Comparison of ENCODE assay signal across 1 cellular context in genomic region chr12:31585895-31586294, GRCh38.
TF ChIP-seq lines count a peak whose summit lies in the region.

No MANE protein-coding gene starts in this region.

TF ChIP-seq in HCT116, 20 proteins besides CTCF, POLR2A, EP300 and RAD21 (continued from another document):
- TF ChIP-seq, protein P1, sequence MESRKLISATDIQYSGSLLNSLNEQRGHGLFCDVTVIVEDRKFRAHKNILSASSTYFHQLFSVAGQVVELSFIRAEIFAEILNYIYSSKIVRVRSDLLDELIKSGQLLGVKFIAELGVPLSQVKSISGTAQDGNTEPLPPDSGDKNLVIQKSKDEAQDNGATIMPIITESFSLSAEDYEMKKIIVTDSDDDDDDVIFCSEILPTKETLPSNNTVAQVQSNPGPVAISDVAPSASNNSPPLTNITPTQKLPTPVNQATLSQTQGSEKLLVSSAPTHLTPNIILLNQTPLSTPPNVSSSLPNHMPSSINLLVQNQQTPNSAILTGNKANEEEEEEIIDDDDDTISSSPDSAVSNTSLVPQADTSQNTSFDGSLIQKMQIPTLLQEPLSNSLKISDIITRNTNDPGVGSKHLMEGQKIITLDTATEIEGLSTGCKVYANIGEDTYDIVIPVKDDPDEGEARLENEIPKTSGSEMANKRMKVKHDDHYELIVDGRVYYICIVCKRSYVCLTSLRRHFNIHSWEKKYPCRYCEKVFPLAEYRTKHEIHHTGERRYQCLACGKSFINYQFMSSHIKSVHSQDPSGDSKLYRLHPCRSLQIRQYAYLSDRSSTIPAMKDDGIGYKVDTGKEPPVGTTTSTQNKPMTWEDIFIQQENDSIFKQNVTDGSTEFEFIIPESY (IDR thresholded peaks at IDR 0.05; ENCODE audit: extremely low read depth, insufficient replicate concordance, low read length) = no peak
- no peak for TF ChIP-seq ATF3 (IDR thresholded peaks at IDR 0.05)
- TF ChIP-seq TCF7L2 (IDR thresholded peaks at IDR 0.05; ENCODE audit: borderline replicate concordance, extremely low read depth, insufficient read depth, insufficient read length) = no peak
- no peak for TF ChIP-seq JUND (IDR thresholded peaks at IDR 0.05)
- no peak for TF ChIP-seq EZH2 (IDR thresholded peaks at IDR 0.05)
- TF ChIP-seq POLR2AphosphoS5 (IDR thresholded peaks at IDR 0.05; ENCODE audit: low read depth, low read length) = no peak
- TF ChIP-seq SP1 (IDR thresholded peaks at IDR 0.05; ENCODE audit: low read depth) = no peak
- TF ChIP-seq SRF (IDR thresholded peaks at IDR 0.05; ENCODE audit: low read depth) = no peak
TF ChIP-seq in HCT116: peak in this region for 0.
